In the genomic region with DNA sequence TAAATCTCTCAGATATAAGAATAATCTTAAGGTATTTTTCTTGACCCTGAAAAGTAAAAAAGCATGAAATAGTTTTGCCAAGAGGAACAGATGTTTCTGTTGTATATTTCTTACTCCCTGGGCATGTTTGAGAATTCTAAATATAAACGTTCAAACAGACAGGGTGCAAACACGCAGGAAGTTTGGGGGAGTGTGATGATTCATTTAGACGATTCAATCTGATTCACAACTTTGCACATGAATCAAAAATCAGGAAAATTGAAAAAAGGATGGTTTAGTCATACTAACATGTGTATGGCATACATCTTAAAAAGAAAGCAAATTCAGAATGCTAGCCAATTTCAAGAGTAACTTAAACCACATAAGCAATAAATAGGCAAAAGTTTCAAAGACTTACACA, we compare ENCODE assay signal across 17 cellular contexts.
DNase-seq lines count a peak whose midpoint lies in the region; ATAC-seq and TF ChIP-seq lines count a peak whose summit lies in the region.
"Had no signal": no experiment of that assay in that cellular context is flagged by ENCODE, and none has a peak within 500 bp of the region (broad histone marks: within the 10 kb centered on the region; RNA-seq: fewer than 3 reads in every experiment).

No MANE protein-coding gene starts in this region.

- no peak overlapping the region for H2BK12ac ChIP-seq in mesenchymal stem cell (ENCODE audit: low read length in 2 of 2)

- peaks cover 5% of the 10 kb centered on the region for H3K9me3 Mint-ChIP-seq in osteocyte (ENCODE audit: unreplicated experiment)
- no peaks in the 10 kb centered on the region for H3K9me3 Mint-ChIP-seq in WTC11

- H4K91ac ChIP-seq in mesenchymal stem cell (ENCODE audit: low read length): no peak overlapping the region

- CTCF ChIA-PET in PC-3 (lab: Charles Lee): no interaction called here
- CTCF ChIA-PET in WTC11 (lab: Charles Lee): no interaction called here

- H3F3A ChIP-seq in PC-3 (ENCODE audit: low read length, unreplicated experiment): no peaks in the 10 kb centered on the region

- H3K4me1 Mint-ChIP-seq in osteocyte (ENCODE audit: unreplicated experiment) (no peaks in the 10 kb centered on the region), WTC11 (peaks cover 5% of the 10 kb centered on the region)
- H3K4me1 Mint-ChIP-seq: stimulated activated effector memory CD8-positive, alpha-beta T cell treated with anti-CD3 and anti-CD28 coated beads, Interleukin-12 subunit alpha, Interleukin-12 subunit beta, amount 100 ng/mL, for 72 hours had no signal

- H3K4me3 Mint-ChIP-seq in osteocyte (ENCODE audit: unreplicated experiment) (no peak overlapping the region), WTC11 (no peak overlapping the region)
- H3K4me3 Mint-ChIP-seq: stimulated activated effector memory CD8-positive, alpha-beta T cell treated with anti-CD3 and anti-CD28 coated beads, Interleukin-12 subunit alpha, Interleukin-12 subunit beta, amount 100 ng/mL, for 72 hours had no signal

- H3K9me3 ChIP-seq in PC-3 (ENCODE audit: low read length): no peaks in the 10 kb centered on the region
- no peaks in the 10 kb centered on the region for H3K9me3 ChIP-seq in mesenchymal stem cell (ENCODE audit: control insufficient read depth, low read length)
- H3K9me3 ChIP-seq in Peyer's patch: no peaks in the 10 kb centered on the region
- H3K9me3 ChIP-seq: transverse colon had no signal

- H3K27ac ChIP-seq in PC-3 (ENCODE audit: low read length): no peak overlapping the region
- no peak overlapping the region for H3K27ac ChIP-seq in mesenchymal stem cell (ENCODE audit: low read length, poor library complexity, severe bottlenecking)
- H3K27ac ChIP-seq in Peyer's patch: no peak overlapping the region
- H3K27ac ChIP-seq: transverse colon had no signal

- 53% methylated on average over 2 of the region's 3 CpGs for WGBS in mesenchymal stem cell

- no peak overlapping the region for H3K27ac Mint-ChIP-seq in osteocyte (ENCODE audit: unreplicated experiment)
- H3K27ac Mint-ChIP-seq in WTC11: no peak overlapping the region
- H3K27ac Mint-ChIP-seq: stimulated activated effector memory CD8-positive, alpha-beta T cell treated with anti-CD3 and anti-CD28 coated beads, Interleukin-12 subunit alpha, Interleukin-12 subunit beta, amount 100 ng/mL, for 72 hours had no signal

- DNase-seq in Ammon's horn (ENCODE audit: low spot score): peak; percentile 44
- DNase-seq in PC-3: peak; percentile 45
- DNase-seq in dedifferentiated amniotic fluid mesenchymal stem cell (ENCODE audit: extremely low spot score): peak; percentile 41
- peak; percentile 31 for DNase-seq in mesenchymal stem cell
- no peak for DNase-seq in osteocyte (ENCODE audit: extremely low spot score, unreplicated experiment)
- no peak for DNase-seq in cerebellar nuclear complex (lab: John Stamatoyannopoulos, UW)
- no peak for DNase-seq in Peyer's patch
- no peak for DNase-seq in WTC11 (ENCODE audit: low spot score)
- DNase-seq: ACHN; activated CD4-positive, alpha-beta T cell treated with anti-CD3 and anti-CD28 coated beads for 4 hours; activated naive CD4-positive, alpha-beta T cell treated with anti-CD3 and anti-CD28 coated beads, Interleukin-2, amount 50 U/mL, for 16 hours; GOT3; NCI-H1092 treated with DMSO at 0.1 percent for 48 hours; SHP77 treated with DMSO at 0.1 percent for 48 hours; transverse colon had no signal

- H3K4ac ChIP-seq in mesenchymal stem cell (ENCODE audit: low read depth in 1 of 2, low read length in 2 of 2): no peak overlapping the region

- H3K27me3 Mint-ChIP-seq in osteocyte (ENCODE audit: unreplicated experiment) (no peaks in the 10 kb centered on the region), WTC11 (ENCODE audit: low read depth) (no peaks in the 10 kb centered on the region)

- H3K36me3 ChIP-seq in PC-3 (ENCODE audit: low read depth, low read length): no peaks in the 10 kb centered on the region
- H3K36me3 ChIP-seq in mesenchymal stem cell (ENCODE audit: control insufficient read depth in 1 of 2, insufficient read depth in 2 of 2, low read depth in 1 of 2, low read length in 2 of 2): no peaks in the 10 kb centered on the region
- H3K36me3 ChIP-seq in Peyer's patch: no peaks in the 10 kb centered on the region
- H3K36me3 ChIP-seq: transverse colon had no signal

- no peak overlapping the region for H2AK5ac ChIP-seq in mesenchymal stem cell (ENCODE audit: low read length, severe bottlenecking)

- H4K8ac ChIP-seq in mesenchymal stem cell (ENCODE audit: low read length): no peak overlapping the region

- H3K79me1 ChIP-seq in mesenchymal stem cell (replicated peaks; ENCODE audit: low read length, poor library complexity, severe bottlenecking): no peaks in the 10 kb centered on the region

- no peak overlapping the region for H2BK120ac ChIP-seq in mesenchymal stem cell (ENCODE audit: low read depth, low read length)

- BruUV-seq in PC-3 (replicated peaks; lab: Mats Ljungman, UMichigan): no TSS peak

- TF ChIP-seq CTCF in PC-3 (conservative IDR thresholded peaks at IDR 0.05; ENCODE audit: low read depth, low read length) (no peak), osteocyte (IDR thresholded peaks at IDR 0.05) (no peak), Peyer's patch (IDR thresholded peaks at IDR 0.05) (no peak), WTC11 (IDR thresholded peaks at IDR 0.05) (no peak)

- H3K9me2 ChIP-seq in PC-3 (replicated peaks; ENCODE audit: low read length): no peaks in the 10 kb centered on the region

- no peak overlapping the region for H3K18ac ChIP-seq in mesenchymal stem cell (ENCODE audit: low read depth in 1 of 2, low read length in 2 of 2)

- H3K4me2 ChIP-seq in PC-3 (ENCODE audit: low read length) (no peak overlapping the region), mesenchymal stem cell (ENCODE audit: low read length, poor library complexity, severe bottlenecking) (no peak overlapping the region)

- ATAC-seq in PC-3 (peak; percentile 37), WTC11 (no peak)
- ATAC-seq: HepG2; stimulated activated effector memory CD8-positive, alpha-beta T cell treated with anti-CD3 and anti-CD28 coated beads, Interleukin-12 subunit alpha, Interleukin-12 subunit beta, amount 100 ng/mL, for 72 hours had no signal

- H2BK5ac ChIP-seq in mesenchymal stem cell (ENCODE audit: low read depth, low read length, poor library complexity, severe bottlenecking): no peak overlapping the region

- no peak overlapping the region for H2AFZ ChIP-seq in PC-3 (ENCODE audit: low read length)
- no peak overlapping the region for H2AFZ ChIP-seq in mesenchymal stem cell (ENCODE audit: low read depth, low read length)

- no peaks in the 10 kb centered on the region for H3K27me3 ChIP-seq in PC-3 (ENCODE audit: low read length)
- no peaks in the 10 kb centered on the region for H3K27me3 ChIP-seq in mesenchymal stem cell (ENCODE audit: control insufficient read depth in 1 of 2, insufficient read depth in 1 of 2, low read length in 2 of 2)
- no peaks in the 10 kb centered on the region for H3K27me3 ChIP-seq in Peyer's patch
- H3K27me3 ChIP-seq: transverse colon had no signal

- no peak overlapping the region for H2BK15ac ChIP-seq in mesenchymal stem cell (ENCODE audit: low read depth, poor library complexity, severe bottlenecking)

- H3K79me2 ChIP-seq in PC-3 (ENCODE audit: low read length): no peaks in the 10 kb centered on the region

- H3K9ac ChIP-seq in PC-3 (ENCODE audit: low read length): no peak overlapping the region
- no peak overlapping the region for H3K9ac ChIP-seq in mesenchymal stem cell (ENCODE audit: low read length)

- no peaks in the 10 kb centered on the region for H4K20me1 ChIP-seq in PC-3 (ENCODE audit: low read length)

- H3K4me3 ChIP-seq in PC-3 (ENCODE audit: low read length) (no peak overlapping the region), mesenchymal stem cell (ENCODE audit: insufficient read depth in 1 of 2, low read depth in 1 of 2, low read length in 2 of 2) (no peak overlapping the region), Peyer's patch (no peak overlapping the region)
- H3K4me3 ChIP-seq: transverse colon had no signal

- intact Hi-C loops in PC-3 (cut with micrococcal nuclease): no loop called here

- POLR2A ChIA-PET in PC-3 (lab: Charles Lee; ENCODE audit: unreplicated experiment) (no interaction called here), WTC11 (lab: Charles Lee) (no interaction called here)

- no peak for TF ChIP-seq POLR2A in Peyer's patch (IDR thresholded peaks at IDR 0.05)

- no peak overlapping the region for H3K14ac ChIP-seq in mesenchymal stem cell (ENCODE audit: low read length in 2 of 2)

- no peak overlapping the region for H3K23ac ChIP-seq in mesenchymal stem cell (ENCODE audit: low read length in 2 of 2)

- H3K36me3 Mint-ChIP-seq in osteocyte (ENCODE audit: unreplicated experiment): no peaks in the 10 kb centered on the region
- no peaks in the 10 kb centered on the region for H3K36me3 Mint-ChIP-seq in WTC11
- H3K36me3 Mint-ChIP-seq: stimulated activated effector memory CD8-positive, alpha-beta T cell treated with anti-CD3 and anti-CD28 coated beads, Interleukin-12 subunit alpha, Interleukin-12 subunit beta, amount 100 ng/mL, for 72 hours had no signal

- peaks cover 7% of the 10 kb centered on the region; the same call in 1 of the 2 replicates for H3K4me1 ChIP-seq in PC-3 (ENCODE audit: insufficient read depth, low read length)
- H3K4me1 ChIP-seq in mesenchymal stem cell (ENCODE audit: control insufficient read depth, insufficient read depth, low read depth, low read length): no peaks in the 10 kb centered on the region
- no peaks in the 10 kb centered on the region for H3K4me1 ChIP-seq in Peyer's patch
- H3K4me1 ChIP-seq: transverse colon had no signal

Comparison
In these comparisons a context has a peak if more than half of its experiments do, and no peak if none do; other contexts are left out.
1. DNase-seq: peak in Ammon's horn (single experiment), PC-3 (single experiment), dedifferentiated amniotic fluid mesenchymal stem cell (single experiment) and mesenchymal stem cell (single experiment); none in osteocyte (single experiment), cerebellar nuclear complex (0 of 2), Peyer's patch (0 of 3) and WTC11 (single experiment).